ENCODE assay signal across 9 cellular contexts in genomic region chr17:1736348-1737281, GRCh38. TPM values are rescaled to one million over a fixed set of nuclear protein-coding genes. Genes with fewer than 3 reads are reported as not detected.
DNase-seq lines count a peak whose midpoint lies in the region; ATAC-seq, FAIRE-seq and TF ChIP-seq lines count a peak whose summit lies in the region.
"Had no signal": no experiment of that assay in that cellular context is flagged by ENCODE, and none has a peak within 500 bp of the region (broad histone marks: within the 10 kb centered on the region; RNA-seq: fewer than 3 reads in every experiment).

No MANE protein-coding gene starts in this region.

- no peaks in the 10 kb centered on the region for H3K27me3 ChIP-seq in CD4-positive, CD25-positive, alpha-beta regulatory T cell (ENCODE audit: control insufficient read depth, insufficient read depth, low read length)
- H3K27me3 ChIP-seq in K562 (ENCODE audit: control insufficient read depth in 2 of 2, insufficient read depth in 2 of 2, low read length in 2 of 2) (peaks cover 0 to 3% of the 10 kb centered on the region in 2 experiments; a peak in 1 of 5 replicates), left lung (no peaks in the 10 kb centered on the region), upper lobe of left lung (no peaks in the 10 kb centered on the region)

- TF ChIP-seq POLR2A in K562 (conservative IDR thresholded peaks at IDR 0.05) (no peak), upper lobe of left lung (IDR thresholded peaks at IDR 0.05) (no peak), lower leg skin (IDR thresholded peaks at IDR 0.05) (no peak)

- TF ChIP-seq RAD21 in K562 (CRISPR knock-in tag; conservative IDR thresholded peaks at IDR 0.05 in 1 of 2, IDR thresholded peaks at IDR 0.05 in 1 of 2), result no peak

- no peaks in the 10 kb centered on the region for H3K79me2 ChIP-seq in K562 (ENCODE audit: control insufficient read depth, insufficient read depth, low read length)

- BruUV-seq in K562 (replicated peaks; lab: Mats Ljungman, UMichigan), result no TSS peak

- H3K9me3 ChIP-seq in CD4-positive, CD25-positive, alpha-beta regulatory T cell (ENCODE audit: control insufficient read depth in 2 of 2, low read length in 2 of 2), result no peaks in the 10 kb centered on the region
- H3K9me3 ChIP-seq in K562 (replicated peaks; ENCODE audit: control insufficient read depth, insufficient read depth, low read depth, low read length) (no peaks in the 10 kb centered on the region), left lung (no peaks in the 10 kb centered on the region), upper lobe of left lung (no peaks in the 10 kb centered on the region)

- H2AFZ ChIP-seq in K562 (ENCODE audit: low read depth, low read length), result no peak overlapping the region

- no peaks in the 10 kb centered on the region for H3K4me1 ChIP-seq in CD4-positive, CD25-positive, alpha-beta regulatory T cell (ENCODE audit: control insufficient read depth, insufficient read depth, low read length, poor library complexity, severe bottlenecking)
- H3K4me1 ChIP-seq in K562 (replicated peaks in 1 of 2; ENCODE audit: control insufficient read depth in 2 of 2, insufficient read depth in 2 of 2, low read length in 2 of 2) (peaks cover 7 to 50% of the 10 kb centered on the region in 2 experiments), left lung (peaks cover 11 to 27% of the 10 kb centered on the region in 2 donors), upper lobe of left lung (peaks cover 12 to 26% (median 24%) of the 10 kb centered on the region in 4 donors)

- H3K36me3 ChIP-seq in CD4-positive, CD25-positive, alpha-beta regulatory T cell (ENCODE audit: control insufficient read depth, insufficient read depth, low read length), result peaks cover 19% of the 10 kb centered on the region
- peaks cover 12% of the 10 kb centered on the region; the same call in 1 of the 3 replicates for H3K36me3 ChIP-seq in K562 (ENCODE audit: control insufficient read depth, insufficient read depth, low read length)
- peaks cover 0 to 66% of the 10 kb centered on the region in 2 donors for H3K36me3 ChIP-seq in left lung
- H3K36me3 ChIP-seq in upper lobe of left lung, result peaks cover 15 to 62% (median 47%) of the 10 kb centered on the region in 4 donors

- no peaks in the 10 kb centered on the region for H3K27me3 Mint-ChIP-seq in CD4-positive, CD25-positive, alpha-beta regulatory T cell
- H3K27me3 Mint-ChIP-seq: central memory CD8-positive, alpha-beta T cell had no signal

- peak overlapping the region in 1 of 2 experiments; percentile 86; a peak in 3 of 4 replicates for H3K9ac ChIP-seq in K562 (ENCODE audit: insufficient read depth in 1 of 2, low read depth in 2 of 2, low read length in 2 of 2)

- H3K4me3 Mint-ChIP-seq in CD4-positive, CD25-positive, alpha-beta regulatory T cell, result no peak overlapping the region
- H3K4me3 Mint-ChIP-seq: central memory CD8-positive, alpha-beta T cell had no signal

- in situ Hi-C loops in K562 (cut with MboI), result no loop called here

- peak overlapping the region; percentile 3; the same call in 1 of the 2 replicates for H3K4me2 ChIP-seq in K562 (ENCODE audit: insufficient read depth, low read length)

- intact Hi-C loops in K562 (cut with micrococcal nuclease) (no loop called here), left lung (cut with DNase I) (no loop called here), lower leg skin (cut with DNase I; ENCODE audit: low total_unique reads) (no loop called here)

- peak overlapping the region; percentile 14 for H3K27ac ChIP-seq in CD4-positive, CD25-positive, alpha-beta regulatory T cell (ENCODE audit: insufficient read depth, low read length, poor library complexity, severe bottlenecking)
- H3K27ac ChIP-seq in K562 (ENCODE audit: extremely low read depth, low read depth, low read length) (peak overlapping the region; percentile 53; the same call in 2 of the 3 replicates), left lung (peak overlapping the region; percentile 1 to 47), upper lobe of left lung (peak overlapping the region in 3 of 4 donors; percentile 30 to 77 (median 62))

- peaks cover 0 to 14% (median under 1%) of the 10 kb centered on the region in 4 donors for H3K4me1 Mint-ChIP-seq in CD4-positive, CD25-positive, alpha-beta regulatory T cell
- H3K4me1 Mint-ChIP-seq: central memory CD8-positive, alpha-beta T cell had no signal

- WGBS in K562 (ENCODE audit: insufficient coverage, low coverage, missing lambda C conversion rate), result 33% methylated on average over 16 of the region's 25 CpGs
- 63 to 71% methylated on average over 12 to 25 of the region's 25 CpGs for WGBS in upper lobe of left lung, 2 donors
- WGBS in lower leg skin, 2 donors, result 55 to 63% methylated on average over 25 of the region's 25 CpGs

- peak; percentile 88 for FAIRE-seq in K562 (lab: Jason Lieb, UNC)

- DNase-seq in CD4-positive, CD25-positive, alpha-beta regulatory T cell, result no peak
- DNase-seq in M059J (ENCODE audit: low read depth) (peak; percentile 22), K562 (ENCODE audit: extremely low read depth in 1 of 4, low spot score in 3 of 4) (peak; percentile 78 to 89 (median 80)), left lung (peak; percentile 79 to 84), upper lobe of left lung (peak; percentile 67 to 79), NCI-H748 treated with DMSO at 0.1 percent for 48 hours (lab: John Stamatoyannopoulos, UW) (no peak), HPDE6-E6E7 (ENCODE audit: extremely low spot score) (no peak), lower leg skin (ENCODE audit: low spot score in 2 of 2) (no peak)

- TF ChIP-seq EP300 in K562 (IDR thresholded peaks at IDR 0.05; ENCODE audit: low read length) (0 out of 2 replicates have a peak, but pooled peaks have one; percentile 25), upper lobe of left lung (IDR thresholded peaks at IDR 0.05) (peak in 1 of 4 donors; percentile 83)

- POLR2A ChIA-PET in K562 (lab: Yijun Ruan, JAX), result interaction anchor here (0.6 to 3.6 kb wide), 4 partner anchors 10 to 57 kb away, joined by 3 to 16 read pairs (median 3); no protein-coding TSS in a partner anchor

- no peaks in the 10 kb centered on the region for H3K9me3 Mint-ChIP-seq in CD4-positive, CD25-positive, alpha-beta regulatory T cell
- H3K9me3 Mint-ChIP-seq: central memory CD8-positive, alpha-beta T cell had no signal

- no peak for TF ChIP-seq CTCF in K562 (IDR thresholded peaks at IDR 0.05 in 2 of 3, conservative IDR thresholded peaks at IDR 0.05 in 1 of 3; ENCODE audit: insufficient read depth in 2 of 3, low read depth in 1 of 3, low read length in 3 of 3)
- TF ChIP-seq CTCF in left lung (IDR thresholded peaks at IDR 0.05), result no peak
- TF ChIP-seq CTCF in upper lobe of left lung (IDR thresholded peaks at IDR 0.05), result no peak
- peak in 1 of 3 donors; percentile 63 for TF ChIP-seq CTCF in lower leg skin (IDR thresholded peaks at IDR 0.05)

- no peaks in the 10 kb centered on the region for H3K9me1 ChIP-seq in K562 (ENCODE audit: control insufficient read depth, insufficient read depth, low read length)

- H3K36me3 Mint-ChIP-seq in CD4-positive, CD25-positive, alpha-beta regulatory T cell, result peaks cover 9% of the 10 kb centered on the region

- H4K20me1 ChIP-seq in K562 (replicated peaks; ENCODE audit: control insufficient read depth, insufficient read depth, low read length), result no peaks in the 10 kb centered on the region

- CTCF ChIA-PET in K562 (lab: Yijun Ruan, JAX; ENCODE audit: low intra/inter-chr PET ratio), result no interaction called here

- peak overlapping the region in 2 of 3 donors; percentile 25 to 48 for H3K27ac Mint-ChIP-seq in CD4-positive, CD25-positive, alpha-beta regulatory T cell

- no peak overlapping the region for H3K4me3 ChIP-seq in CD4-positive, CD25-positive, alpha-beta regulatory T cell (ENCODE audit: low read depth, low read length)
- no peak overlapping the region for H3K4me3 ChIP-seq in K562
- no peak overlapping the region for H3K4me3 ChIP-seq in left lung
- no peak overlapping the region for H3K4me3 ChIP-seq in upper lobe of left lung
- H3K4me3 ChIP-seq in lower leg skin (ENCODE audit: low read depth, poor library complexity, severe bottlenecking), result no peak overlapping the region

- no peak for ATAC-seq in CD4-positive, CD25-positive, alpha-beta regulatory T cell (ENCODE audit: low read depth in 2 of 2)
- ATAC-seq in K562, result peak; percentile 94
- peak; percentile 61 for ATAC-seq in left lung
- peak; percentile 44 to 50 for ATAC-seq in upper lobe of left lung (ENCODE audit: low FRiP score in 2 of 2)

RNA-seq across cellular contexts. Expression of gene SERPINF2, which starts 6.1 kb away (rescaled TPM):
- 0.69 TPM for total RNA-seq in CD4-positive, CD25-positive, alpha-beta regulatory T cell
- not detected for polyA plus RNA-seq in CD4-positive, CD25-positive, alpha-beta regulatory T cell
- total RNA-seq in M059J (2014; rRNA removed; shearing (Covaris generic)), result 0.05 TPM in 1 of 2 replicates, not detected in the other
- total RNA-seq in K562 (2011; cell fraction: chromatin; rRNA removed; ENCODE audit: low replicate concordance), result 0.25 TPM in 1 of 2 replicates, not detected in the other
- total RNA-seq in K562 (2011; cell fraction: nucleolus; rRNA removed), result not detected in 2 replicates
- not detected in 2 replicates for total RNA-seq in K562 (2011; cell fraction: nucleoplasm; rRNA removed)
- total RNA-seq in K562 (2014; rRNA removed) (not detected in 2 replicates), K562 (2014; rRNA removed; fragmentation: Illumina TruSeq; extraction: Trizol) (not detected in 2 replicates), K562 (2015; rRNA removed; fragmentation: Illumina TruSeq; extraction: Trizol) (not detected in 2 replicates), K562 (2021) (0.22 TPM in 2 replicates), left lung (10 to 100 TPM in 1 of 2 donors, 1 to 10 TPM in 1; 4.2 to 32.6 TPM), upper lobe of left lung (10 to 100 TPM in 5 of 6 donors, 1 to 10 TPM in 1; 4.6 to 48.2 (median 24.6) TPM), lower leg skin (1 to 10 TPM; 1.2 to 9.0 (median 5.9) TPM)
- polyA plus RNA-seq in K562 (2011; rRNA removed) (0.04 TPM in 1 of 2 replicates, not detected in the other), K562 (2014; fragmentation: Illumina TruSeq; extraction: Trizol) (not detected in 2 replicates), K562 (2014; fragmentation: Nextera tagmentation; extraction: Ambion mirVana) (not detected), K562 (2014; rRNA removed) (not detected in 2 replicates)
- polyA plus RNA-seq in K562 (2011; cell fraction: cytosol; rRNA removed), result 0.03 TPM in 1 of 2 replicates, not detected in the other
- polyA plus RNA-seq in K562 (2011; cell fraction: nucleus; rRNA removed), result 0.07 TPM in 1 of 2 replicates, not detected in the other
- 0.03 and 0.06 TPM in 2 replicates for polyA plus RNA-seq in K562 (2012)
- not detected in 2 replicates for polyA minus RNA-seq in K562 (2011; rRNA and poly(A)+ RNA removed)
- 0.91 TPM in 1 of 2 replicates, not detected in the other for polyA minus RNA-seq in K562 (2011; cell fraction: cytosol; rRNA and poly(A)+ RNA removed)
- not detected in 2 replicates for polyA minus RNA-seq in K562 (2011; cell fraction: nucleus; rRNA and poly(A)+ RNA removed)

RNA-seq across cellular contexts. Expression of gene WDR81, which starts 12.1 kb away (rescaled TPM):
- total RNA-seq in CD4-positive, CD25-positive, alpha-beta regulatory T cell, result 48.4 TPM
- polyA plus RNA-seq in CD4-positive, CD25-positive, alpha-beta regulatory T cell, result 10 to 100 TPM; 10.6 to 15.5 (median 11.1) TPM
- 4.0 and 9.5 TPM in 2 replicates for total RNA-seq in M059J (2014; rRNA removed; shearing (Covaris generic))
- 13.5 and 42.5 TPM in 2 replicates for total RNA-seq in K562 (2011; cell fraction: chromatin; rRNA removed; ENCODE audit: low replicate concordance)
- total RNA-seq in K562 (2011; cell fraction: nucleolus; rRNA removed), result 29.2 and 35.2 TPM in 2 replicates
- total RNA-seq in K562 (2011; cell fraction: nucleoplasm; rRNA removed), result 14.9 and 15.0 TPM in 2 replicates
- total RNA-seq in K562 (2014; rRNA removed) (11.1 and 12.5 TPM in 2 replicates), K562 (2014; rRNA removed; fragmentation: Illumina TruSeq; extraction: Trizol) (0.89 and 1.7 TPM in 2 replicates), K562 (2015; rRNA removed; fragmentation: Illumina TruSeq; extraction: Trizol) (4.3 and 5.3 TPM in 2 replicates), K562 (2021) (13.0 and 17.1 TPM in 2 replicates), left lung (10 to 100 TPM; 31.8 to 44.2 TPM), upper lobe of left lung (100 to 1,000 TPM in 2 of 6 donors, 10 to 100 TPM in 4; 47.4 to 162 (median 60.8) TPM), lower leg skin (10 to 100 TPM; 42.9 to 64.4 (median 49.2) TPM)
- polyA plus RNA-seq in K562 (2011; rRNA removed) (2.7 and 5.1 TPM in 2 replicates), K562 (2014; fragmentation: Illumina TruSeq; extraction: Trizol) (3.3 and 9.0 TPM in 2 replicates), K562 (2014; fragmentation: Nextera tagmentation; extraction: Ambion mirVana) (under 1 TPM; 0.01 to 0.04 TPM), K562 (2014; rRNA removed) (12.2 and 12.9 TPM in 2 replicates)
- 5.3 and 9.9 TPM in 2 replicates for polyA plus RNA-seq in K562 (2011; cell fraction: cytosol; rRNA removed)
- polyA plus RNA-seq in K562 (2011; cell fraction: nucleus; rRNA removed), result 26.4 and 53.6 TPM in 2 replicates
- 8.7 and 12.9 TPM in 2 replicates for polyA plus RNA-seq in K562 (2012)
- polyA minus RNA-seq in K562 (2011; rRNA and poly(A)+ RNA removed), result 1.3 and 3.6 TPM in 2 replicates
- 10.1 and 18.5 TPM in 2 replicates for polyA minus RNA-seq in K562 (2011; cell fraction: cytosol; rRNA and poly(A)+ RNA removed)
- polyA minus RNA-seq in K562 (2011; cell fraction: nucleus; rRNA and poly(A)+ RNA removed), result 9.9 and 15.3 TPM in 2 replicates

RNA-seq across cellular contexts. Expression of gene SERPINF1, which starts 25.2 kb away (rescaled TPM):
- not detected for total RNA-seq in CD4-positive, CD25-positive, alpha-beta regulatory T cell
- 1 to 10 TPM in 3 of 4 donors, under 1 TPM in 1; 0.36 to 1.6 (median 1.5) TPM for polyA plus RNA-seq in CD4-positive, CD25-positive, alpha-beta regulatory T cell
- total RNA-seq in M059J (2014; rRNA removed; shearing (Covaris generic)), result not detected in 2 replicates
- total RNA-seq in K562 (2011; cell fraction: chromatin; rRNA removed; ENCODE audit: low replicate concordance), result 49.3 and 78.6 TPM in 2 replicates
- total RNA-seq in K562 (2011; cell fraction: nucleolus; rRNA removed), result 114 and 121 TPM in 2 replicates
- 64.9 and 87.2 TPM in 2 replicates for total RNA-seq in K562 (2011; cell fraction: nucleoplasm; rRNA removed)
- total RNA-seq in K562 (2014; rRNA removed) (37.7 and 54.7 TPM in 2 replicates), K562 (2014; rRNA removed; fragmentation: Illumina TruSeq; extraction: Trizol) (21.5 and 27.5 TPM in 2 replicates), K562 (2015; rRNA removed; fragmentation: Illumina TruSeq; extraction: Trizol) (37.0 and 40.4 TPM in 2 replicates), K562 (2021) (34.5 and 44.2 TPM in 2 replicates), left lung (100 to 1,000 TPM; 218 to 224 TPM), upper lobe of left lung (100 to 1,000 TPM in 4 of 6 donors, 10 to 100 TPM in 2; 69.8 to 235 (median 114) TPM), lower leg skin (100 to 1,000 TPM; 102 to 391 (median 114) TPM)
- polyA plus RNA-seq in K562 (2011; rRNA removed) (66.9 and 85.2 TPM in 2 replicates), K562 (2014; fragmentation: Illumina TruSeq; extraction: Trizol) (44.8 and 53.4 TPM in 2 replicates), K562 (2014; fragmentation: Nextera tagmentation; extraction: Ambion mirVana) (1 to 10 TPM; 2.6 to 6.3 TPM), K562 (2014; rRNA removed) (42.4 and 78.9 TPM in 2 replicates)
- polyA plus RNA-seq in K562 (2011; cell fraction: cytosol; rRNA removed), result 137 and 141 TPM in 2 replicates
- polyA plus RNA-seq in K562 (2011; cell fraction: nucleus; rRNA removed), result 57.8 and 67.5 TPM in 2 replicates
- polyA plus RNA-seq in K562 (2012), result 34.1 and 98.1 TPM in 2 replicates
- polyA minus RNA-seq in K562 (2011; rRNA and poly(A)+ RNA removed), result 35.2 and 36.2 TPM in 2 replicates
- polyA minus RNA-seq in K562 (2011; cell fraction: cytosol; rRNA and poly(A)+ RNA removed), result 21.5 and 27.6 TPM in 2 replicates
- polyA minus RNA-seq in K562 (2011; cell fraction: nucleus; rRNA and poly(A)+ RNA removed), result 9.0 and 17.2 TPM in 2 replicates

RNA-seq across cellular contexts. Expression of gene TLCD2, which starts 26.4 kb away (rescaled TPM):
- 0.35 TPM for total RNA-seq in CD4-positive, CD25-positive, alpha-beta regulatory T cell
- under 1 TPM in 2 of 4 donors, not detected in 2; 0.03 to 0.17 TPM for polyA plus RNA-seq in CD4-positive, CD25-positive, alpha-beta regulatory T cell
- 0.02 and 0.32 TPM in 2 replicates for total RNA-seq in M059J (2014; rRNA removed; shearing (Covaris generic))
- total RNA-seq in K562 (2011; cell fraction: chromatin; rRNA removed; ENCODE audit: low replicate concordance), result 1.2 and 1.5 TPM in 2 replicates
- 1.1 and 1.2 TPM in 2 replicates for total RNA-seq in K562 (2011; cell fraction: nucleolus; rRNA removed)
- 1.2 and 1.5 TPM in 2 replicates for total RNA-seq in K562 (2011; cell fraction: nucleoplasm; rRNA removed)
- total RNA-seq in K562 (2014; rRNA removed), result 0.45 and 0.54 TPM in 2 replicates
- total RNA-seq in K562 (2014; rRNA removed; fragmentation: Illumina TruSeq; extraction: Trizol), result 0.64 and 0.65 TPM in 2 replicates
- total RNA-seq in K562 (2015; rRNA removed; fragmentation: Illumina TruSeq; extraction: Trizol), result 0.76 and 0.98 TPM in 2 replicates
- total RNA-seq in K562 (2021), result 0.78 and 0.89 TPM in 2 replicates
- polyA plus RNA-seq in K562 (2011; rRNA removed), result 0.46 and 0.50 TPM in 2 replicates
- 0.49 and 0.53 TPM in 2 replicates for polyA plus RNA-seq in K562 (2011; cell fraction: cytosol; rRNA removed)
- polyA plus RNA-seq in K562 (2011; cell fraction: nucleus; rRNA removed), result 0.39 and 0.54 TPM in 2 replicates
- polyA plus RNA-seq in K562 (2012), result 0.89 and 4.5 TPM in 2 replicates
- 0.58 and 0.64 TPM in 2 replicates for polyA plus RNA-seq in K562 (2014; fragmentation: Illumina TruSeq; extraction: Trizol)
- under 1 TPM; 0.10 to 0.13 TPM for polyA plus RNA-seq in K562 (2014; fragmentation: Nextera tagmentation; extraction: Ambion mirVana)
- 0.73 and 1.0 TPM in 2 replicates for polyA plus RNA-seq in K562 (2014; rRNA removed)
- polyA minus RNA-seq in K562 (2011; rRNA and poly(A)+ RNA removed), result 0.72 and 0.81 TPM in 2 replicates
- 0.48 and 0.73 TPM in 2 replicates for polyA minus RNA-seq in K562 (2011; cell fraction: cytosol; rRNA and poly(A)+ RNA removed)
- polyA minus RNA-seq in K562 (2011; cell fraction: nucleus; rRNA and poly(A)+ RNA removed), result 0.40 and 0.56 TPM in 2 replicates
- 10 to 100 TPM in 1 of 2 donors, 1 to 10 TPM in 1; 7.3 to 14.4 TPM for total RNA-seq in left lung
- total RNA-seq in upper lobe of left lung, result 10 to 100 TPM; 11.3 to 24.7 (median 14.9) TPM
- total RNA-seq in lower leg skin, result 1 to 10 TPM in 3 of 4 donors, under 1 TPM in 1; 0.99 to 4.5 (median 2.8) TPM

RNA-seq across cellular contexts. Expression of gene PRPF8, which starts 51.9 kb away (rescaled TPM):
- total RNA-seq in CD4-positive, CD25-positive, alpha-beta regulatory T cell, result 405 TPM
- 100 to 1,000 TPM; 146 to 170 (median 159) TPM for polyA plus RNA-seq in CD4-positive, CD25-positive, alpha-beta regulatory T cell
- 52.3 and 92.8 TPM in 2 replicates for total RNA-seq in M059J (2014; rRNA removed; shearing (Covaris generic))
- 654 and 969 TPM in 2 replicates for total RNA-seq in K562 (2011; cell fraction: chromatin; rRNA removed; ENCODE audit: low replicate concordance)
- total RNA-seq in K562 (2011; cell fraction: nucleolus; rRNA removed), result 322 and 340 TPM in 2 replicates
- 351 and 363 TPM in 2 replicates for total RNA-seq in K562 (2011; cell fraction: nucleoplasm; rRNA removed)
- total RNA-seq in K562 (2014; rRNA removed) (85.9 and 111 TPM in 2 replicates), K562 (2014; rRNA removed; fragmentation: Illumina TruSeq; extraction: Trizol) (64.3 and 72.1 TPM in 2 replicates), K562 (2015; rRNA removed; fragmentation: Illumina TruSeq; extraction: Trizol) (64.6 and 74.2 TPM in 2 replicates), K562 (2021) (278 and 294 TPM in 2 replicates), left lung (100 to 1,000 TPM; 230 to 268 TPM), upper lobe of left lung (100 to 1,000 TPM; 173 to 283 (median 220) TPM), lower leg skin (100 to 1,000 TPM; 140 to 228 (median 173) TPM)
- polyA plus RNA-seq in K562 (2011; rRNA removed) (64.3 and 160 TPM in 2 replicates), K562 (2014; fragmentation: Illumina TruSeq; extraction: Trizol) (208 and 224 TPM in 2 replicates), K562 (2014; fragmentation: Nextera tagmentation; extraction: Ambion mirVana) (100 to 1,000 TPM; 128 to 174 TPM), K562 (2014; rRNA removed) (77.2 and 85.9 TPM in 2 replicates)
- polyA plus RNA-seq in K562 (2011; cell fraction: cytosol; rRNA removed), result 111 and 123 TPM in 2 replicates
- polyA plus RNA-seq in K562 (2011; cell fraction: nucleus; rRNA removed), result 279 and 287 TPM in 2 replicates
- polyA plus RNA-seq in K562 (2012), result 137 and 179 TPM in 2 replicates
- polyA minus RNA-seq in K562 (2011; rRNA and poly(A)+ RNA removed), result 219 and 329 TPM in 2 replicates
- 406 and 503 TPM in 2 replicates for polyA minus RNA-seq in K562 (2011; cell fraction: cytosol; rRNA and poly(A)+ RNA removed)
- polyA minus RNA-seq in K562 (2011; cell fraction: nucleus; rRNA and poly(A)+ RNA removed), result 87.5 and 163 TPM in 2 replicates

Comparison
In these comparisons a context has a peak if more than half of its experiments do, and no peak if none do; other contexts are left out.
1. ATAC-seq: peak in K562 (single experiment), left lung (single experiment) and upper lobe of left lung (2 of 2); none in CD4-positive, CD25-positive, alpha-beta regulatory T cell (0 of 2).
2. DNase-seq: peak in M059J (single experiment), K562 (4 of 4), left lung (2 of 2) and upper lobe of left lung (2 of 2); none in CD4-positive, CD25-positive, alpha-beta regulatory T cell (0 of 3), NCI-H748 treated with DMSO at 0.1 percent for 48 hours (single experiment), HPDE6-E6E7 (single experiment) and lower leg skin (0 of 2).
3. RNA of gene SERPINF1, which starts 25.2 kb away (total RNA-seq): 218 to 224 TPM in left lung, 102 to 391 TPM in lower leg skin, 69.8 to 235 TPM in upper lobe of left lung and 21.5 to 121 TPM in K562; not detected in CD4-positive, CD25-positive, alpha-beta regulatory T cell (single experiment) and not detected in M059J; every median in the first group is over 10 times any median in the second.
4. Peak in every context shown above with its lines, with median percentiles within 50 percentile points of each other: H3K27ac ChIP-seq.